ENCODE assay signal across 1 cellular context in genomic region chr16:24054649-24055560, GRCh38.
TF ChIP-seq lines count a peak whose summit lies in the region.

No MANE protein-coding gene starts in this region.

TF ChIP-seq in GM23338, 12 proteins besides CTCF, POLR2A, EP300 and RAD21 (continued from another document):
- peak; percentile 86; the same call in 1 of the 2 replicates for TF ChIP-seq ZNF462 (CRISPR knock-in tag; IDR thresholded peaks at IDR 0.05)
- peak; percentile 13; the same call in 1 of the 2 replicates for TF ChIP-seq ZNF114 (CRISPR knock-in tag; IDR thresholded peaks at IDR 0.05)
- no peak for TF ChIP-seq POLR2AphosphoS5 (IDR thresholded peaks at IDR 0.05; ENCODE audit: low read depth)
- no peak for TF ChIP-seq REST (IDR thresholded peaks at IDR 0.05; ENCODE audit: unreplicated experiment)
- TF ChIP-seq ZNF331 (CRISPR knock-in tag; IDR thresholded peaks at IDR 0.05; ENCODE audit: low read depth), result no peak
